ENCODE assay signal across 2 cellular contexts in genomic region chr1:160030657-160031367, GRCh38.
TF ChIP-seq lines count a peak whose summit lies in the region.

No MANE protein-coding gene starts in this region.

TF ChIP-seq in HCT116, 20 proteins besides CTCF, POLR2A, EP300 and RAD21:
- no peak for TF ChIP-seq POLR2AphosphoS5 (IDR thresholded peaks at IDR 0.05; ENCODE audit: low read depth, low read length)
- TF ChIP-seq EZH2 (IDR thresholded peaks at IDR 0.05) = no peak
- TF ChIP-seq SRF (IDR thresholded peaks at IDR 0.05; ENCODE audit: low read depth) = no peak
- no peak for TF ChIP-seq ATF3 (IDR thresholded peaks at IDR 0.05)
- no peak for TF ChIP-seq CEBPB (IDR thresholded peaks at IDR 0.05; ENCODE audit: low read depth)
- TF ChIP-seq ELF1 (IDR thresholded peaks at IDR 0.05; ENCODE audit: borderline replicate concordance, low read depth) = no peak
- no peak for TF ChIP-seq JUND (IDR thresholded peaks at IDR 0.05)
- TF ChIP-seq EZH2phosphoT487 (IDR thresholded peaks at IDR 0.05; ENCODE audit: borderline replicate concordance) = no peak
- TF ChIP-seq YY1 (IDR thresholded peaks at IDR 0.05; ENCODE audit: extremely low read depth, insufficient replicate concordance, low read depth, low read length) = no peak
- TF ChIP-seq, protein P1, sequence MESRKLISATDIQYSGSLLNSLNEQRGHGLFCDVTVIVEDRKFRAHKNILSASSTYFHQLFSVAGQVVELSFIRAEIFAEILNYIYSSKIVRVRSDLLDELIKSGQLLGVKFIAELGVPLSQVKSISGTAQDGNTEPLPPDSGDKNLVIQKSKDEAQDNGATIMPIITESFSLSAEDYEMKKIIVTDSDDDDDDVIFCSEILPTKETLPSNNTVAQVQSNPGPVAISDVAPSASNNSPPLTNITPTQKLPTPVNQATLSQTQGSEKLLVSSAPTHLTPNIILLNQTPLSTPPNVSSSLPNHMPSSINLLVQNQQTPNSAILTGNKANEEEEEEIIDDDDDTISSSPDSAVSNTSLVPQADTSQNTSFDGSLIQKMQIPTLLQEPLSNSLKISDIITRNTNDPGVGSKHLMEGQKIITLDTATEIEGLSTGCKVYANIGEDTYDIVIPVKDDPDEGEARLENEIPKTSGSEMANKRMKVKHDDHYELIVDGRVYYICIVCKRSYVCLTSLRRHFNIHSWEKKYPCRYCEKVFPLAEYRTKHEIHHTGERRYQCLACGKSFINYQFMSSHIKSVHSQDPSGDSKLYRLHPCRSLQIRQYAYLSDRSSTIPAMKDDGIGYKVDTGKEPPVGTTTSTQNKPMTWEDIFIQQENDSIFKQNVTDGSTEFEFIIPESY (IDR thresholded peaks at IDR 0.05; ENCODE audit: extremely low read depth, insufficient replicate concordance, low read length) = no peak
- TF ChIP-seq ZFX (IDR thresholded peaks at IDR 0.05) = no peak
TF ChIP-seq in HCT116: peak in this region for 0.

TF ChIP-seq in endothelial cell of umbilical vein, 7 proteins besides CTCF, POLR2A, EP300 and RAD21:
- TF ChIP-seq EZH2 (IDR thresholded peaks at IDR 0.05; ENCODE audit: borderline replicate concordance, low read depth, low read length, severe bottlenecking) = no peak
- no peak for TF ChIP-seq MAX (IDR thresholded peaks at IDR 0.05; ENCODE audit: insufficient read depth, insufficient read length)
- no peak for TF ChIP-seq GATA2 (IDR thresholded peaks at IDR 0.05; ENCODE audit: insufficient read depth, insufficient read length, low read depth, low read length)
- no peak for TF ChIP-seq POLR2AphosphoS5 (IDR thresholded peaks at IDR 0.05; ENCODE audit: insufficient read depth, low read depth, low read length)
- TF ChIP-seq FOS (IDR thresholded peaks at IDR 0.05; ENCODE audit: borderline replicate concordance, insufficient read depth, low read length) = no peak
- TF ChIP-seq MYC (IDR thresholded peaks at IDR 0.05; ENCODE audit: low read depth, low read length) = no peak
- TF ChIP-seq JUN (IDR thresholded peaks at IDR 0.05; ENCODE audit: borderline replicate concordance, insufficient read depth, insufficient read length, low read depth) = no peak
